Comparison of ENCODE assay signal across 19 cellular contexts in genomic region chr9:37398464-37399025, GRCh38. TPM values are rescaled to one million over a fixed set of nuclear protein-coding genes. Genes with fewer than 3 reads are reported as not detected.
DNase-seq lines count a peak whose midpoint lies in the region; ATAC-seq, FAIRE-seq and TF ChIP-seq lines count a peak whose summit lies in the region.
"Had no signal": no experiment of that assay in that cellular context is flagged by ENCODE, and none has a peak within 500 bp of the region (broad histone marks: within the 10 kb centered on the region; RNA-seq: fewer than 3 reads in every experiment).

No MANE protein-coding gene starts in this region.

- H3K36me3 ChIP-seq in HepG2 (replicated peaks in 1 of 2; ENCODE audit: control insufficient read depth in 1 of 2, insufficient read depth in 2 of 2, low read length in 2 of 2): no peaks in the 10 kb centered on the region
- H3K36me3 ChIP-seq in right lobe of liver: no peaks in the 10 kb centered on the region
- H3K36me3 ChIP-seq: SJCRH30 had no signal

- H3K36me3 Mint-ChIP-seq in activated B cell treated with CpG ODN at 0.5 μM for 24 hours (ENCODE audit: low read depth): peaks cover 6% of the 10 kb centered on the region
- H3K36me3 Mint-ChIP-seq: CD14-positive monocyte had no signal

- H3K4me3 ChIP-seq in HepG2 (replicated peaks in 1 of 3; ENCODE audit: insufficient read depth in 1 of 3, low read depth in 2 of 3, low read length in 3 of 3) (no peak overlapping the region), right lobe of liver (no peak overlapping the region)
- H3K4me3 ChIP-seq: GM23338, SJCRH30 had no signal

- intact Hi-C loops in HepG2 (cut with micrococcal nuclease; ENCODE audit: unreplicated experiment) (no loop called here), right lobe of liver (cut with DNase I) (no loop called here), activated B cell treated with CpG ODN at 0.5 μM for 24 hours (cut with micrococcal nuclease) (loop anchor here (1.0 kb wide), 2 partner anchors 7 to 11 kb away; no protein-coding TSS in a partner anchor)

- ATAC-seq in HepG2 (no peak), right lobe of liver (no peak), activated B cell treated with CpG ODN at 0.5 μM for 24 hours (ENCODE audit: low read depth) (no peak), GM18907 (IDR thresholded peaks at IDR 0.05; ENCODE audit: unreplicated experiment) (no peak), HG03457 (IDR thresholded peaks at IDR 0.05; ENCODE audit: unreplicated experiment) (no peak), HG03571 (IDR thresholded peaks at IDR 0.05; ENCODE audit: unreplicated experiment) (no peak)
- ATAC-seq: GM23338 had no signal

- DNase-seq in HepG2 (ENCODE audit: low spot score) (no peak), right lobe of liver (no peak), NAMALWA (ENCODE audit: low spot score) (peak; percentile 53), activated B cell treated with CpG ODN at 0.5 μM for 24 hours (no peak), MV-4-11 (lab: John Stamatoyannopoulos, UW) (no peak)
- DNase-seq: COR-L47, DMS153, Kasumi-1, NCI-H1417, NCI-H2081 treated with DMSO at 0.1 percent for 48 hours, NCI-H82, RPMI8226, SJCRH30 had no signal

- no peaks in the 10 kb centered on the region for H4K20me1 ChIP-seq in HepG2 (ENCODE audit: insufficient read depth, low read length)

- no TSS peak for BruUV-seq in HepG2 (replicated peaks; lab: Mats Ljungman, UMichigan)

- TF ChIP-seq POLR2A in HepG2 (IDR thresholded peaks at IDR 0.05; ENCODE audit: insufficient read depth in 1 of 2, low read depth in 2 of 2, low read length in 2 of 2) (no peak), right lobe of liver (IDR thresholded peaks at IDR 0.05) (no peak)

- no peaks in the 10 kb centered on the region for H3K9me3 ChIP-seq in HepG2 (ENCODE audit: low read length)
- no peaks in the 10 kb centered on the region for H3K9me3 ChIP-seq in right lobe of liver
- H3K9me3 ChIP-seq: SJCRH30 had no signal

- H3K27ac ChIP-seq in HepG2 (ENCODE audit: extremely low read length, insufficient read depth, low read length) (no peak overlapping the region), right lobe of liver (no peak overlapping the region)
- H3K27ac ChIP-seq: SJCRH30 had no signal

- H3K27ac Mint-ChIP-seq in activated B cell treated with CpG ODN at 0.5 μM for 24 hours: peak overlapping the region; percentile 92
- H3K27ac Mint-ChIP-seq: CD14-positive monocyte, GM23338 had no signal

- no peak for TF ChIP-seq EP300 in HepG2 (IDR thresholded peaks at IDR 0.05; ENCODE audit: low read depth in 2 of 2, low read length in 2 of 2)
- TF ChIP-seq EP300 in HepG2 (CRISPR knock-in tag; IDR thresholded peaks at IDR 0.05; ENCODE audit: borderline replicate concordance): no peak

- H3K27me3 ChIP-seq in HepG2 (ENCODE audit: control insufficient read depth in 1 of 2, insufficient read depth in 2 of 2, low read length in 2 of 2): peaks cover 0 to 9% of the 10 kb centered on the region in 2 experiments; a peak in 1 of 5 replicates
- no peaks in the 10 kb centered on the region for H3K27me3 ChIP-seq in right lobe of liver
- H3K27me3 ChIP-seq: SJCRH30 had no signal

- no peaks in the 10 kb centered on the region for H3K27me3 Mint-ChIP-seq in activated B cell treated with CpG ODN at 0.5 μM for 24 hours

- peak overlapping the region; percentile 66 for H3K4me3 Mint-ChIP-seq in activated B cell treated with CpG ODN at 0.5 μM for 24 hours
- H3K4me3 Mint-ChIP-seq: CD14-positive monocyte, GM23338 had no signal

- no peak overlapping the region for H3K4me2 ChIP-seq in HepG2 (ENCODE audit: low read depth, low read length)
- H3K4me2 ChIP-seq: GM23338 had no signal

- CTCF ChIA-PET in HepG2 (lab: Yijun Ruan, JAX; ENCODE audit: low intra/inter-chr PET ratio, low total read pairs): no interaction called here
- CTCF ChIA-PET in activated B cell treated with CpG ODN at 0.5 μM for 24 hours (lab: Charles Lee): interaction anchor here (1.1 to 2.2 kb wide), 2 partner anchors 12 to 25 kb away, joined by 3 to 8 read pairs; no protein-coding TSS in a partner anchor

- H3K9me3 Mint-ChIP-seq in activated B cell treated with CpG ODN at 0.5 μM for 24 hours: no peaks in the 10 kb centered on the region
- H3K9me3 Mint-ChIP-seq: CD14-positive monocyte, GM23338 had no signal

- H3K79me2 ChIP-seq in HepG2 (ENCODE audit: insufficient read depth, low read length): no peaks in the 10 kb centered on the region

- TF ChIP-seq CTCF in HepG2 (CRISPR knock-in tag; IDR thresholded peaks at IDR 0.05): no peak
- no peak for TF ChIP-seq CTCF in right lobe of liver (IDR thresholded peaks at IDR 0.05)
- TF ChIP-seq CTCF in activated B cell treated with CpG ODN at 0.5 μM for 24 hours (IDR thresholded peaks at IDR 0.05): no peak

- H3K4me1 Mint-ChIP-seq in activated B cell treated with CpG ODN at 0.5 μM for 24 hours: peaks cover 73% of the 10 kb centered on the region
- H3K4me1 Mint-ChIP-seq: CD14-positive monocyte had no signal

- H3K9ac ChIP-seq in HepG2 (ENCODE audit: insufficient read depth, low read depth, low read length): no peak overlapping the region

- 60% methylated on average over 7 of the region's 7 CpGs for WGBS in HepG2 (ENCODE audit: low lambda C conversion rate)
- 82% methylated on average over 6 of the region's 7 CpGs for WGBS in right lobe of liver (ENCODE audit: insufficient coverage, low coverage, low lambda C conversion rate, missing lambda C conversion rate)

- H2AFZ ChIP-seq in HepG2 (ENCODE audit: low read length): no peak overlapping the region
- H2AFZ ChIP-seq: GM23338 had no signal

- no peak for FAIRE-seq in HepG2 (lab: Jason Lieb, UNC)
- FAIRE-seq: A204.1 had no signal

- in situ Hi-C loops in HepG2 (cut with HindIII; ENCODE audit: extremely low pct_ligation_motif_present, low pct_unique_long_range_greater_than_20kb): no loop called here

- TF ChIP-seq RAD21 in HepG2 (CRISPR knock-in tag; IDR thresholded peaks at IDR 0.05): no peak

- POLR2A ChIA-PET in HepG2 (lab: Yijun Ruan, JAX): no interaction called here
- POLR2A ChIA-PET in activated B cell treated with CpG ODN at 0.5 μM for 24 hours (lab: Charles Lee): interaction anchor here (0.5 to 18.7 kb wide), 11 partner anchors 11 to 404 kb away, joined by 3 to 975 read pairs (median 10); partner anchors contain the start of gene PAX5

- peaks cover 6% of the 10 kb centered on the region for H3K4me1 ChIP-seq in HepG2 (ENCODE audit: insufficient read depth, low read length)
- peaks cover 0 to 7% (median 3%) of the 10 kb centered on the region in 4 donors for H3K4me1 ChIP-seq in right lobe of liver
- H3K4me1 ChIP-seq: SJCRH30 had no signal

TF ChIP-seq in HepG2, 621 proteins besides CTCF, POLR2A, EP300 and RAD21:
- TF ChIP-seq MIER2 (CRISPR knock-in tag; IDR thresholded peaks at IDR 0.05): no peak
- no peak for TF ChIP-seq ELK4 (CRISPR knock-in tag; IDR thresholded peaks at IDR 0.05; ENCODE audit: borderline replicate concordance)
- no peak for TF ChIP-seq KAT7 (CRISPR knock-in tag; IDR thresholded peaks at IDR 0.05; ENCODE audit: borderline replicate concordance)
- TF ChIP-seq ARHGAP35 (CRISPR knock-in tag; IDR thresholded peaks at IDR 0.05; ENCODE audit: borderline replicate concordance): no peak
- no peak for TF ChIP-seq ADNP (CRISPR knock-in tag; IDR thresholded peaks at IDR 0.05)
- peak; percentile 97 for TF ChIP-seq ZNF12 (CRISPR knock-in tag; IDR thresholded peaks at IDR 0.05)

RNA-seq across cellular contexts. Expression of gene GRHPR, which starts 24.0 kb away (rescaled TPM):
- total RNA-seq in HepG2 (2016; rRNA removed; fragmentation: Illumina TruSeq; extraction: Trizol) (115 and 127 TPM in 2 replicates), right lobe of liver (100 to 1,000 TPM; 159 to 424 (median 359) TPM), activated B cell treated with CpG ODN at 0.5 μM for 24 hours (315 TPM in 2 replicates)
- 58.9 and 75.1 TPM in 2 replicates for total RNA-seq in HepG2 (2016; cell fraction: cytosol; rRNA removed; fragmentation: Illumina TruSeq; extraction: Trizol; ENCODE audit: low read depth)
- total RNA-seq in HepG2 (2016; cell fraction: insoluble cytoplasmic fraction; rRNA removed; fragmentation: Illumina TruSeq; extraction: Trizol): 119 and 128 TPM in 2 replicates
- total RNA-seq in HepG2 (2016; cell fraction: membrane; rRNA removed; fragmentation: Illumina TruSeq; extraction: Trizol): 66.5 and 84.7 TPM in 2 replicates
- 73.9 and 76.5 TPM in 2 replicates for total RNA-seq in HepG2 (2016; cell fraction: nucleus; rRNA removed; fragmentation: Illumina TruSeq; extraction: Trizol)
- 113 and 127 TPM in 2 replicates for polyA plus RNA-seq in HepG2 (2011; rRNA removed)
- polyA plus RNA-seq in HepG2 (2011; cell fraction: cytosol; rRNA removed): 126 and 161 TPM in 2 replicates
- polyA plus RNA-seq in HepG2 (2011; cell fraction: nucleus; rRNA removed): 121 and 122 TPM in 2 replicates
- polyA plus RNA-seq in HepG2 (2012): 66.2 and 76.0 TPM in 2 replicates
- 48.7 and 72.2 TPM in 2 replicates for polyA plus RNA-seq in HepG2 (2016; cell fraction: cytosol; fragmentation: Illumina TruSeq; extraction: Trizol; ENCODE audit: low read depth)
- polyA plus RNA-seq in HepG2 (2016; cell fraction: insoluble cytoplasmic fraction; fragmentation: Illumina TruSeq; extraction: Trizol; ENCODE audit: low read depth): 135 and 143 TPM in 2 replicates
- polyA plus RNA-seq in HepG2 (2016; cell fraction: membrane; fragmentation: Illumina TruSeq; extraction: Trizol; ENCODE audit: low read depth): 58.4 and 72.9 TPM in 2 replicates
- 111 and 117 TPM in 2 replicates for polyA plus RNA-seq in HepG2 (2016; cell fraction: nucleus; fragmentation: Illumina TruSeq; extraction: Trizol; ENCODE audit: insufficient read depth, low read depth)
- 126 and 157 TPM in 2 replicates for polyA minus RNA-seq in HepG2 (2011; rRNA and poly(A)+ RNA removed; ENCODE audit: low replicate concordance)
- polyA minus RNA-seq in HepG2 (2011; cell fraction: cytosol; rRNA and poly(A)+ RNA removed): 42.8 and 47.7 TPM in 2 replicates
- polyA minus RNA-seq in HepG2 (2011; cell fraction: nucleus; rRNA and poly(A)+ RNA removed): 54.1 and 61.8 TPM in 2 replicates
